8 cellular contexts compared by ENCODE assay signal in genomic region chr10:123009105-123009805, GRCh38. TPM values are rescaled to one million over a fixed set of nuclear protein-coding genes. Genes with fewer than 3 reads are reported as not detected.
A peak's percentile ranks its signal among the peaks of the same experiment; 100 is the strongest.
DNase-seq lines count a peak whose midpoint lies in the region; ATAC-seq and TF ChIP-seq lines count a peak whose summit lies in the region.

No MANE protein-coding gene starts in this region.

- in situ Hi-C loops in Caki2 (cut with HindIII; ENCODE audit: low pct_unique_long_range_greater_than_20kb, low sequenced_read_pairs): no loop called here

- DNase-seq in Caki2 (ENCODE audit: low read depth): peak; percentile 14
- DNase-seq in activated T-cell treated with anti-CD3 and anti-CD28 coated beads, Interleukin-2, amount 50 U/mL, for 48 hours: peak; percentile 50 to 51
- peak in 1 of 2 donors; percentile 9 for DNase-seq in foreskin keratinocyte
- peak; percentile 34 for DNase-seq in occipital lobe (lab: John Stamatoyannopoulos, UW)
- no peak for DNase-seq in HT-29 (ENCODE audit: low spot score)
- no peak for DNase-seq in hippocampal formation (lab: John Stamatoyannopoulos, UW)

- H3K9me3 ChIP-seq in HUES64 (ENCODE audit: insufficient read depth, low read depth, low read length): no peaks in the 10 kb centered on the region

- ATAC-seq in GM19452 (IDR thresholded peaks at IDR 0.05; ENCODE audit: unreplicated experiment) (peak; percentile 10), foreskin keratinocyte (peak; percentile 1)

- no peaks in the 10 kb centered on the region for H3K36me3 ChIP-seq in HUES64 (ENCODE audit: insufficient read depth, low read length)

- peaks cover 14% of the 10 kb centered on the region for H3K4me1 ChIP-seq in HUES64 (ENCODE audit: insufficient read depth, low read length)
- H3K4me1 ChIP-seq in foreskin keratinocyte: peaks cover 6% of the 10 kb centered on the region

- WGBS in HUES64: 3% methylated on average over 33 of the region's 34 CpGs

- peak overlapping the region; percentile 59 for H3K9ac ChIP-seq in HUES64 (ENCODE audit: low read depth, low read length)

- H3K27me3 ChIP-seq in HUES64 (ENCODE audit: insufficient read depth, low read length) (peaks cover 21% of the 10 kb centered on the region), foreskin keratinocyte (no peaks in the 10 kb centered on the region)

- TF ChIP-seq CTCF in foreskin keratinocyte (conservative IDR thresholded peaks at IDR 0.05): no peak

- peak overlapping the region; percentile 66 for H3K4me3 ChIP-seq in HUES64 (ENCODE audit: low read length)

- H3K27ac ChIP-seq in HUES64 (ENCODE audit: low read depth, low read length): no peak overlapping the region
- H3K27ac ChIP-seq in foreskin keratinocyte: no peak overlapping the region

RNA-seq across cellular contexts. Expression of gene ACADSB, which starts 0.4 kb away (rescaled TPM):
- total RNA-seq in Caki2 (2014; rRNA removed; shearing (Covaris generic); ENCODE audit: low replicate concordance): 4.3 and 4.7 TPM in 2 replicates
- 9.0 TPM for polyA plus RNA-seq in HUES64 (2013, experiment 1 of 2)
- polyA plus RNA-seq in HUES64 (2013, experiment 2 of 2): 9.3 TPM
- 3.4 and 4.8 TPM in 2 replicates for total RNA-seq in foreskin keratinocyte
- polyA plus RNA-seq in foreskin keratinocyte: 1.5 and 2.3 TPM in 2 replicates
- total RNA-seq in occipital lobe: 14.5 TPM
- total RNA-seq in HT-29 (2014; rRNA removed; shearing (Covaris generic)): 0.73 and 0.79 TPM in 2 replicates

RNA-seq across cellular contexts. Expression of gene IKZF5, which starts 0.7 kb away (rescaled TPM):
- 0.57 and 3.8 TPM in 2 replicates for total RNA-seq in Caki2 (2014; rRNA removed; shearing (Covaris generic); ENCODE audit: low replicate concordance)
- 9.4 TPM for polyA plus RNA-seq in HUES64 (2013, experiment 1 of 2)
- 8.1 TPM for polyA plus RNA-seq in HUES64 (2013, experiment 2 of 2)
- 5.9 and 6.3 TPM in 2 replicates for total RNA-seq in foreskin keratinocyte
- polyA plus RNA-seq in foreskin keratinocyte: 2.5 and 2.9 TPM in 2 replicates
- 13.4 TPM for total RNA-seq in occipital lobe
- 1.9 and 2.0 TPM in 2 replicates for total RNA-seq in HT-29 (2014; rRNA removed; shearing (Covaris generic))

RNA-seq across cellular contexts. Expression of gene PSTK, which starts 29.1 kb away (rescaled TPM):
- 3.4 and 3.9 TPM in 2 replicates for total RNA-seq in Caki2 (2014; rRNA removed; shearing (Covaris generic); ENCODE audit: low replicate concordance)
- polyA plus RNA-seq in HUES64 (2013, experiment 1 of 2): 8.8 TPM
- 6.8 TPM for polyA plus RNA-seq in HUES64 (2013, experiment 2 of 2)
- total RNA-seq in foreskin keratinocyte: 3.8 and 4.5 TPM in 2 replicates
- 4.0 and 4.3 TPM in 2 replicates for polyA plus RNA-seq in foreskin keratinocyte
- 12.9 TPM for total RNA-seq in occipital lobe
- total RNA-seq in HT-29 (2014; rRNA removed; shearing (Covaris generic)): 4.2 and 6.0 TPM in 2 replicates

RNA-seq across cellular contexts. Expression of gene C10orf88, which starts 55.2 kb away (rescaled TPM):
- 1.3 and 2.4 TPM in 2 replicates for total RNA-seq in Caki2 (2014; rRNA removed; shearing (Covaris generic); ENCODE audit: low replicate concordance)
- 8.0 TPM for polyA plus RNA-seq in HUES64 (2013, experiment 1 of 2)
- 10.6 TPM for polyA plus RNA-seq in HUES64 (2013, experiment 2 of 2)
- total RNA-seq in foreskin keratinocyte (8.7 and 10.0 TPM in 2 replicates), occipital lobe (31.8 TPM)
- polyA plus RNA-seq in foreskin keratinocyte: 3.5 and 4.3 TPM in 2 replicates
- total RNA-seq in HT-29 (2014; rRNA removed; shearing (Covaris generic)): 1.8 and 3.9 TPM in 2 replicates

Comparison
In these comparisons a context has a peak if more than half of its experiments do, and no peak if none do; other contexts are left out.
1. DNase-seq: peak in Caki2 (single experiment), activated T-cell treated with anti-CD3 and anti-CD28 coated beads, Interleukin-2, amount 50 U/mL, for 48 hours (2 of 2) and occipital lobe (single experiment); none in HT-29 (single experiment) and hippocampal formation (0 of 2).